In the genomic region with DNA sequence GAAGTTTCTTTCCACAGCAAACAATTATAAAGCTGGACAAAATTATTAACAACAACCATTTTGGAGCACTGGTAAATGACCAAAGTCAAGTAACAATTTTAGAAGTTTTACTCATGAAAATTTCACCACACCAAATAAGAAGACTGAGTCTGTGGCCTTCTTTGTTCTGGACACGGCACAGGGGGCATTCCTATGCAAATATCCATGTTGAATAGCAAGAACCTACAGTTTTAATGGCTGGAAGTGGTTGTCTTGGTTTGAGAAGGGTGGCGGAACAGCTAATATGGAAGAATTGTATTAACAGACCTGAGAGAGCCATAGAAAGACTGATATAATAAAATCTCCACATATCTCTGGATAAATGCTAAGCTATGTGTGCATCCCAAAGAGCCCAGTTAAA, we compare ENCODE assay signal across 37 cellular contexts.
"Had no signal": no experiment of that assay in that cellular context is flagged by ENCODE, and none has a peak within 500 bp of the region (broad histone marks: within the 10 kb centered on the region; RNA-seq: fewer than 3 reads in every experiment).

No MANE protein-coding gene starts in this region.

- H3K36me3 Mint-ChIP-seq: activated naive CD4-positive, alpha-beta T cell treated with anti-CD3 and anti-CD28 coated beads, Interleukin-2, amount 50 U/mL, for 72 hours; activated naive CD8-positive, alpha-beta T cell treated with anti-CD3 and anti-CD28 coated beads for 36 hours had no signal

- DNase-seq: activated CD4-positive, alpha-beta T cell treated with anti-CD3 and anti-CD28 coated beads for 1 hour; activated CD4-positive, alpha-beta T cell treated with anti-CD3 and anti-CD28 coated beads for 36 hours; activated CD4-positive, alpha-beta T cell treated with anti-CD3 and anti-CD28 coated beads for 48 hours; activated CD4-positive, alpha-beta T cell treated with anti-CD3 and anti-CD28 coated beads, Interleukin-2, amount 10 ng/mL, durations not matched to agents 7 days and 5 days; activated CD4-positive, alpha-beta T cell treated with anti-CD3 and anti-CD28 coated beads, Interleukin-2, amount 50 U/mL, for 48 hours; activated CD4-positive, CD25-positive, alpha-beta regulatory T cell; activated CD8-positive, alpha-beta memory T cell treated with anti-CD3 and anti-CD28 coated beads, Interleukin-2, amount 50 U/mL, for 4 hours; activated CD8-positive, alpha-beta T cell treated with anti-CD3 and anti-CD28 coated beads for 36 hours; activated effector memory CD4-positive, alpha-beta T cell treated with anti-CD3 and anti-CD28 coated beads, Interleukin-2, amount 50 U/mL, for 16 hours; activated gamma-delta T cell treated with Interleukin-2 at 50 U/mL for 16 hours; activated naive CD4-positive, alpha-beta T cell; activated naive CD4-positive, alpha-beta T cell treated with anti-CD3 and anti-CD28 coated beads for 36 hours; activated naive CD4-positive, alpha-beta T cell treated with anti-CD3 and anti-CD28 coated beads, Interleukin-2, amount 50 U/mL, for 16 hours; activated naive CD8-positive, alpha-beta T cell treated with anti-CD3 and anti-CD28 coated beads for 36 hours; activated T-cell treated with anti-CD3 and anti-CD28 coated beads for 4 hours; activated T-cell treated with anti-CD3 and anti-CD28 coated beads, Interleukin-2, amount 50 U/mL, for 1 hour; activated T-cell treated with anti-CD3 and anti-CD28 coated beads, Interleukin-2, amount 50 U/mL, for 4 hours; activated T-cell treated with anti-CD3 and anti-CD28 coated beads, Interleukin-2, amount 50 U/mL, for 72 hours; adrenal gland; amniotic stem cell; aorta; body of pancreas; brain microvascular endothelial cell; cerebellar nuclear complex; T-helper 1 cell; T-helper 9 cell had no signal

- ATAC-seq: activated CD4-positive, alpha-beta T cell treated with anti-CD3 and anti-CD28 coated beads for 36 hours; activated CD4-positive, CD25-positive, alpha-beta regulatory T cell treated with anti-CD3 and anti-CD28 coated beads, Interleukin-2, amount 50 U/mL, for 24 hours; activated CD8-positive, alpha-beta T cell treated with anti-CD3 and anti-CD28 coated beads for 36 hours; activated naive CD4-positive, alpha-beta T cell treated with anti-CD3 and anti-CD28 coated beads, Interleukin-2, amount 50 U/mL, for 72 hours; activated T-cell treated with anti-CD3 and anti-CD28 coated beads, Interleukin-2, amount 50 U/mL, for 4 hours; activated T-cell treated with anti-CD3 and anti-CD28 coated beads, Interleukin-2, amount 50 U/mL, for 72 hours; activated T-helper 17 cell treated with anti-CD3 and anti-CD28 coated beads, Interleukin-2, amount 50 U/mL, for 72 hours; body of pancreas had no signal

- H3K4me1 Mint-ChIP-seq: activated CD4-positive, alpha-beta T cell treated with anti-CD3 and anti-CD28 coated beads for 36 hours; activated CD4-positive, alpha-beta T cell treated with anti-CD3 and anti-CD28 coated beads, Interleukin-2, amount 10 ng/mL, durations not matched to agents 7 days and 5 days; activated T-helper 17 cell treated with anti-CD3 and anti-CD28 coated beads, Interleukin-2, amount 50 U/mL, for 72 hours; central memory CD8-positive, alpha-beta T cell had no signal

- H3K27ac Mint-ChIP-seq: activated CD4-positive, alpha-beta T cell treated with anti-CD3 and anti-CD28 coated beads for 36 hours; activated CD4-positive, alpha-beta T cell treated with anti-CD3 and anti-CD28 coated beads, Interleukin-2, amount 10 ng/mL, durations not matched to agents 7 days and 5 days; activated CD8-positive, alpha-beta T cell treated with anti-CD3 and anti-CD28 coated beads for 36 hours; activated naive CD4-positive, alpha-beta T cell treated with anti-CD3 and anti-CD28 coated beads for 36 hours; activated naive CD4-positive, alpha-beta T cell treated with anti-CD3 and anti-CD28 coated beads, Interleukin-2, amount 50 U/mL, for 72 hours; activated naive CD8-positive, alpha-beta T cell treated with anti-CD3 and anti-CD28 coated beads for 36 hours; activated T-cell treated with anti-CD3 and anti-CD28 coated beads, Interleukin-2, amount 50 U/mL, for 72 hours; activated T-helper 1 cell treated with anti-CD3 and anti-CD28 coated beads, Interleukin-12 subunit alpha, Interleukin-12 subunit beta, Interleukin-2, Interleukin-4 antibody, amounts not matched to agents 30 ng/mL and 10 ng/mL and 1 ng/mL, durations not matched to agents 14 hours and 24 hours and 36 hours; activated T-helper 17 cell treated with anti-CD3 and anti-CD28 coated beads, Interleukin-2, amount 50 U/mL, for 72 hours; T-helper 1 cell treated with Interleukin-12 subunit alpha and Interleukin-12 subunit beta and Interleukin-4 antibody, amounts not matched to agents 30 μg/mL and 1 μg/mL, for 36 hours; T-helper 2 cell treated with Interferon-gamma antibody and Interleukin-4, amounts not matched to agents 5 μg/mL and 100 μg/mL, for 36 hours had no signal

- H3K27ac ChIP-seq: adrenal gland, body of pancreas, brain microvascular endothelial cell, breast epithelium, VCaP had no signal

- H3K27me3 ChIP-seq: adrenal gland, body of pancreas, brain microvascular endothelial cell, breast epithelium had no signal

- H3K9me3 ChIP-seq: adrenal gland, body of pancreas, breast epithelium had no signal

- H3K36me3 ChIP-seq: adrenal gland, brain microvascular endothelial cell, breast epithelium had no signal

- H3K9me3 Mint-ChIP-seq: activated CD4-positive, alpha-beta T cell treated with anti-CD3 and anti-CD28 coated beads, Interleukin-2, amount 10 ng/mL, durations not matched to agents 7 days and 5 days; activated CD8-positive, alpha-beta T cell treated with anti-CD3 and anti-CD28 coated beads for 36 hours; activated naive CD4-positive, alpha-beta T cell treated with anti-CD3 and anti-CD28 coated beads for 36 hours; activated naive CD4-positive, alpha-beta T cell treated with anti-CD3 and anti-CD28 coated beads, Interleukin-2, amount 50 U/mL, for 72 hours; activated naive CD8-positive, alpha-beta T cell treated with anti-CD3 and anti-CD28 coated beads for 36 hours; activated T-cell treated with anti-CD3 and anti-CD28 coated beads, Interleukin-2, amount 50 U/mL, for 4 hours; activated T-cell treated with anti-CD3 and anti-CD28 coated beads, Interleukin-2, amount 50 U/mL, for 72 hours; activated T-helper 1 cell treated with anti-CD3 and anti-CD28 coated beads, Interleukin-12 subunit alpha, Interleukin-12 subunit beta, Interleukin-2, Interleukin-4 antibody, amounts not matched to agents 30 ng/mL and 10 ng/mL and 1 ng/mL, durations not matched to agents 14 hours and 24 hours and 36 hours; activated T-helper 17 cell treated with anti-CD3 and anti-CD28 coated beads, Interleukin-2, amount 50 U/mL, for 72 hours; central memory CD8-positive, alpha-beta T cell; T-helper 1 cell treated with Interleukin-12 subunit alpha and Interleukin-12 subunit beta and Interleukin-4 antibody, amounts not matched to agents 30 μg/mL and 1 μg/mL, for 36 hours; T-helper 2 cell treated with Interferon-gamma antibody and Interleukin-4, amounts not matched to agents 5 μg/mL and 100 μg/mL, for 36 hours had no signal

- H3K4me1 ChIP-seq: adrenal gland, body of pancreas, breast epithelium had no signal

- H3K4me3 Mint-ChIP-seq: activated CD4-positive, alpha-beta T cell treated with anti-CD3 and anti-CD28 coated beads for 36 hours; activated CD4-positive, alpha-beta T cell treated with anti-CD3 and anti-CD28 coated beads, Interleukin-2, amount 10 ng/mL, durations not matched to agents 7 days and 5 days; activated CD8-positive, alpha-beta T cell treated with anti-CD3 and anti-CD28 coated beads for 36 hours; activated naive CD4-positive, alpha-beta T cell treated with anti-CD3 and anti-CD28 coated beads for 36 hours; activated naive CD8-positive, alpha-beta T cell treated with anti-CD3 and anti-CD28 coated beads for 36 hours; activated T-cell treated with anti-CD3 and anti-CD28 coated beads, Interleukin-2, amount 50 U/mL, for 4 hours; activated T-cell treated with anti-CD3 and anti-CD28 coated beads, Interleukin-2, amount 50 U/mL, for 72 hours; activated T-helper 1 cell treated with anti-CD3 and anti-CD28 coated beads, Interleukin-12 subunit alpha, Interleukin-12 subunit beta, Interleukin-2, Interleukin-4 antibody, amounts not matched to agents 30 ng/mL and 10 ng/mL and 1 ng/mL, durations not matched to agents 14 hours and 24 hours and 36 hours; activated T-helper 17 cell treated with anti-CD3 and anti-CD28 coated beads, Interleukin-2, amount 50 U/mL, for 72 hours; central memory CD8-positive, alpha-beta T cell; T-helper 1 cell treated with Interleukin-12 subunit alpha and Interleukin-12 subunit beta and Interleukin-4 antibody, amounts not matched to agents 30 μg/mL and 1 μg/mL, for 36 hours; T-helper 2 cell treated with Interferon-gamma antibody and Interleukin-4, amounts not matched to agents 5 μg/mL and 100 μg/mL, for 36 hours had no signal

- FAIRE-seq: astrocyte, TTC549 had no signal

- H3K4me3 ChIP-seq: adrenal gland, body of pancreas, breast epithelium had no signal
